In the genomic region with DNA sequence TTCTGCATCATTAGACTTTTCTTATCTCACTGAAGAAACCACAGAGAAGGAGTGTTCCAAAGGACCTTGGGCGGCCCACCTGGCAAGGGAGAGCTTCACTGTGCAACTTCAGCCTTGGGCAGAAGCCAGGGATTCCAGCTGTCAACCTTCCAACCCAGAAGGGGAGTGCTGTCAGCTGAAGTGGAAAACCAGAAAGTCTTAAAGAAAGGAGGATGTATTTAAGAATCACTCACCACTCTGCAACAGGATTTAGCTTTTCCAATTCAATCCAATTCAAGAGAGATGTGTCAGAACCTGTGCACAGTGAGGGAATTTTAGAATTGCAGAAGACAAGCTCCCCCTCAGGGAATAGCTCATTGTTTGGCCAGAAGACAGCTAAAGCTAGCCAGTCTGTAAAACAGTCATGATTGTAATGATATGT, we compare ENCODE assay signal across 10 cellular contexts.
DNase-seq lines count a peak whose midpoint lies in the region; ATAC-seq and TF ChIP-seq lines count a peak whose summit lies in the region.
"Had no signal": no experiment of that assay in that cellular context is flagged by ENCODE, and none has a peak within 500 bp of the region (broad histone marks: within the 10 kb centered on the region; RNA-seq: fewer than 3 reads in every experiment).

No MANE protein-coding gene starts in this region.

- DNase-seq in G401 (ENCODE audit: low spot score) (peak; percentile 17), NCI-H524 treated with DMSO at 0.1 percent for 48 hours (lab: John Stamatoyannopoulos, UW) (peak; percentile 37), fibroblast of mammary gland (ENCODE audit: low read depth) (peak; percentile 93), psoas muscle (peak; percentile 46 to 62), ecto neural progenitor cell (ENCODE audit: low spot score) (no peak)
- DNase-seq: brain microvascular endothelial cell had no signal

- peaks cover 11% of the 10 kb centered on the region for H3K4me1 ChIP-seq in psoas muscle

- WGBS in psoas muscle, 3 donors = 21 to 26% (median 21%) methylated on average over 1 of the region's 1 CpG

- in situ Hi-C loops in G401 (cut with HindIII; ENCODE audit: low sequenced_read_pairs) = no loop called here

- no peaks in the 10 kb centered on the region for H3K9me3 ChIP-seq in psoas muscle

- no peaks in the 10 kb centered on the region for H3K36me3 ChIP-seq in psoas muscle (ENCODE audit: insufficient read depth in 1 of 2, low read depth in 1 of 2)
- H3K36me3 ChIP-seq: brain microvascular endothelial cell had no signal

- H3K27me3 ChIP-seq in psoas muscle (ENCODE audit: insufficient read depth in 3 of 3, low read length in 2 of 3) = no peaks in the 10 kb centered on the region
- H3K27me3 ChIP-seq: brain microvascular endothelial cell, hepatocyte had no signal

- H3K4me3 ChIP-seq in fibroblast of mammary gland (ENCODE audit: control insufficient read depth, low read depth, low read length) = no peak overlapping the region
- H3K4me3 ChIP-seq in psoas muscle = no peak overlapping the region
- H3K4me3 ChIP-seq: hepatocyte, skin epidermis had no signal

- TF ChIP-seq CTCF in fibroblast of mammary gland (conservative IDR thresholded peaks at IDR 0.05; ENCODE audit: control insufficient read depth, insufficient read depth, low read depth, low read length) (no peak), psoas muscle (IDR thresholded peaks at IDR 0.05) (no peak)

- intact Hi-C loops in psoas muscle (cut with DNase I) = no loop called here

- H3K27ac ChIP-seq in psoas muscle = no peak overlapping the region
- H3K27ac ChIP-seq: brain microvascular endothelial cell, hepatocyte, skin epidermis had no signal

- peak in 3 of 4 donors; percentile 44 to 59 (median 58) for ATAC-seq in psoas muscle
- no peak for ATAC-seq in GM19035 (IDR thresholded peaks at IDR 0.05; ENCODE audit: unreplicated experiment)
- ATAC-seq in HG02571 (IDR thresholded peaks at IDR 0.05; ENCODE audit: unreplicated experiment) = no peak

Comparison
In these comparisons a context has a peak if more than half of its experiments do, and no peak if none do; other contexts are left out.
1. ATAC-seq: peak in psoas muscle (3 of 4); none in GM19035 (single experiment) and HG02571 (single experiment).